Comparison of ENCODE assay signal across 1 cellular context in genomic region chr14:22536853-22537338, GRCh38.
A peak's percentile ranks its signal among the peaks of the same experiment; 100 is the strongest.
TF ChIP-seq lines count a peak whose summit lies in the region.

No MANE protein-coding gene starts in this region.

TF ChIP-seq in GM12878, 131 proteins besides CTCF, POLR2A, EP300 and RAD21 (continued from another document):
- no peak for TF ChIP-seq E2F4 (IDR thresholded peaks at IDR 0.05; ENCODE audit: low read depth, low read length)
- no peak for TF ChIP-seq ZNF384 (IDR thresholded peaks at IDR 0.05; ENCODE audit: borderline replicate concordance, low read depth, low read length)
- TF ChIP-seq CHD2 (IDR thresholded peaks at IDR 0.05; ENCODE audit: borderline replicate concordance, low read depth, low read length): peak; percentile 71
- peak; percentile 83 to 88 for TF ChIP-seq BHLHE40 (IDR thresholded peaks at IDR 0.05; ENCODE audit: borderline replicate concordance in 1 of 2, low read depth in 2 of 2, low read length in 1 of 2)
- TF ChIP-seq HDAC2 (IDR thresholded peaks at IDR 0.05): no peak
- TF ChIP-seq CBFB (IDR thresholded peaks at IDR 0.05; ENCODE audit: low read depth): no peak
- no peak for TF ChIP-seq CHD4 (IDR thresholded peaks at IDR 0.05)
